10 cellular contexts compared by ENCODE assay signal in genomic region chr16:57941016-57941656, GRCh38. TPM values are rescaled to one million over a fixed set of nuclear protein-coding genes. Genes with fewer than 3 reads are reported as not detected.
DNase-seq lines count a peak whose midpoint lies in the region; ATAC-seq, FAIRE-seq and TF ChIP-seq lines count a peak whose summit lies in the region.
"Had no signal": no experiment of that assay in that cellular context is flagged by ENCODE, and none has a peak within 500 bp of the region (broad histone marks: within the 10 kb centered on the region; RNA-seq: fewer than 3 reads in every experiment).

No MANE protein-coding gene starts in this region.

- in situ Hi-C loops in GM13977 (cut with MboI; ENCODE audit: low pct_unique_long_range_greater_than_20kb, low sequenced_read_pairs, unreplicated experiment), result no loop called here

- H3K4me1 ChIP-seq in small intestine (ENCODE audit: control insufficient read depth in 2 of 2, insufficient read depth in 1 of 2, low read depth in 1 of 2, low read length in 1 of 2), result no peaks in the 10 kb centered on the region

- FAIRE-seq in small intestine (lab: Jason Lieb, UNC), result no peak

- POLR2A ChIA-PET in T-cell (lab: Charles Lee), result no interaction called here

- CTCF ChIA-PET in T-cell (lab: Charles Lee), result no interaction called here

- H3K9me3 ChIP-seq in small intestine (ENCODE audit: control insufficient read depth, low read depth), result no peaks in the 10 kb centered on the region

- H3K4me3 Mint-ChIP-seq in T-cell, result no peak overlapping the region
- H3K4me3 Mint-ChIP-seq: activated CD8-positive, alpha-beta T cell treated with anti-CD3 and anti-CD28 coated beads for 36 hours had no signal

- H3K27me3 Mint-ChIP-seq in T-cell, result peaks cover 12 to 14% of the 10 kb centered on the region in 2 donors

- H3K36me3 ChIP-seq in small intestine (ENCODE audit: control insufficient read depth in 2 of 2, insufficient read depth in 2 of 2, low read length in 2 of 2), result no peaks in the 10 kb centered on the region

- WGBS in small intestine, 3 donors, result 13 to 54% (median 27%) methylated on average over 11 of the region's 11 CpGs

- TF ChIP-seq CTCF in GM13977 (IDR thresholded peaks at IDR 0.05; ENCODE audit: extremely low read depth, insufficient read depth, missing control alignments), result no peak

- DNase-seq in M059J (ENCODE audit: low read depth) (peak; percentile 80), RPMI8226 (peak; percentile 90), fibroblast of peridontal ligament (ENCODE audit: extremely low read depth) (peak; percentile 65), small intestine (peak; percentile 7), T-cell (no peak), NOMO-1 treated with DMSO at 0.1 percent for 48 hours (lab: John Stamatoyannopoulos, UW; ENCODE audit: unreplicated experiment) (no peak), GM13977 (ENCODE audit: low spot score) (no peak)
- DNase-seq: activated CD8-positive, alpha-beta T cell treated with anti-CD3 and anti-CD28 coated beads for 36 hours; cerebellar nuclear complex had no signal

- H3K27me3 ChIP-seq in small intestine (ENCODE audit: control insufficient read depth in 2 of 2, insufficient read depth in 2 of 2, low read length in 2 of 2), result no peaks in the 10 kb centered on the region

- no peak overlapping the region for H3K27ac Mint-ChIP-seq in T-cell
- H3K27ac Mint-ChIP-seq: activated CD8-positive, alpha-beta T cell treated with anti-CD3 and anti-CD28 coated beads for 36 hours had no signal

- H3K27ac ChIP-seq in small intestine (ENCODE audit: low read depth in 1 of 2, low read length in 1 of 2), result no peak overlapping the region

- no peaks in the 10 kb centered on the region for H3K36me3 Mint-ChIP-seq in T-cell

- no peak overlapping the region for H3K4me3 ChIP-seq in small intestine (ENCODE audit: low read depth in 1 of 2, low read length in 2 of 2)

- ATAC-seq in T-cell (replicated peaks in 1 of 4), result no peak
- ATAC-seq: activated CD8-positive, alpha-beta T cell treated with anti-CD3 and anti-CD28 coated beads for 36 hours had no signal

- no peaks in the 10 kb centered on the region for H3K4me1 Mint-ChIP-seq in T-cell

- H3K9me3 Mint-ChIP-seq in T-cell, result no peaks in the 10 kb centered on the region
- H3K9me3 Mint-ChIP-seq: activated CD8-positive, alpha-beta T cell treated with anti-CD3 and anti-CD28 coated beads for 36 hours had no signal

RNA-seq across cellular contexts. Expression of gene CNGB1, which starts 29.8 kb away (rescaled TPM):
- not detected in 2 replicates for total RNA-seq in M059J (2014; rRNA removed; shearing (Covaris generic))
- polyA plus RNA-seq in small intestine, result 1 to 10 TPM in 1 of 3 donors, not detected in 2; 1.7 TPM
- not detected for total RNA-seq in T-cell
- total RNA-seq: activated CD8-positive, alpha-beta T cell treated with anti-CD3 and anti-CD28 coated beads for 36 hours; kidney epithelial cell had no signal

RNA-seq across cellular contexts. Expression of gene ZNF319, which starts 59.3 kb away (rescaled TPM):
- 4.2 and 4.5 TPM in 2 replicates for total RNA-seq in M059J (2014; rRNA removed; shearing (Covaris generic))
- 1 to 10 TPM; 2.2 to 4.0 (median 2.4) TPM for polyA plus RNA-seq in small intestine
- total RNA-seq in T-cell, result 10 to 100 TPM; 14.9 to 25.4 (median 20.4) TPM

Comparison
In these comparisons a context has a peak if more than half of its experiments do, and no peak if none do; other contexts are left out.
1. DNase-seq: peak in M059J (single experiment), RPMI8226 (single experiment), fibroblast of peridontal ligament (single experiment) and small intestine (single experiment); none in T-cell (0 of 34), NOMO-1 treated with DMSO at 0.1 percent for 48 hours (single experiment) and GM13977 (single experiment).